ENCODE assay signal across 9 cellular contexts in the genomic region with DNA sequence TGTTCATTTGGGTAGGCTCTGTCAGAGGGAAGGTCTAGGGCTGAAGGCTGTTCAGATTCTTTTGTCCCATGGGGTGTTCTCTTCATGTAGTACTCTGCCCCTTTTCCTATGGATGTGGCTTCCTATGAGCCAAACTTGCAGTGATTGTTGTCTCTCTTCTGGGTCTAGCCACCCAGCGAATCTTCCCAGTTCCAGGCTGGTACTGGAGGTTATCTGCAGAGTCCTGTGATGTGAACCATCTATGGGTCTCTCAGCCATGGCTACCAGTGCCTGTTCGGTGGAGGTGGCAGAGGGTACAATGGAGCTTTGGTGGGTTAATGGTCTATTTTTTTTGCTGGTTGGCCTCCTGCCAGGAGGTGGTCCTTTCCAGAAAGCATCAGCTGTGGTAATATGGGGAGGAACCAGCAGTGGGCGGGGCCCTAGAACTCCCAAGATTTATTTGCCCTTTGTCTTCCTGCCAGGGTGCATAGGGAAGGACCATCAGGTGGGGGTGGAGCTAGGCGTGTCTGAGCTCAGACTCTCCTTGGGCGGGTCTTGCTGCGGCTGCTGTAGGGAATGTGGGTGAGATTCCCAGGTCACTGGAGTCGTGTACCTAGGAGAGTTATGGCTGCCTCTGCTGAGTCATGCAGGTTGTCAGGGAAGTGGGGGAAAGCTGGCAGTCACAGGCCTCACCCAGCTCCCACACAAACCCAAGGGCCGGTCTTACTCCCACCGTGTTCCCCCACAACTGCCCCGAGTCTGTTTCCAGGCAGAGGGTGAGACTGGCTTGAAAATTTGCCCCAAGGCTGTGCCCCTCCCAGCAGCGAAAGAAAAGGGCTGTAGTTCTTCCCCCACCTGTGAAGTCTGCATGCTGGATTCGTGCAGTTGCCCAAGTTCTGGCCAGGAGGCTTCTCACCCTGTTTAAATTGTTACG. TPM values are rescaled to one million over a fixed set of nuclear protein-coding genes. Genes with fewer than 3 reads are reported as not detected.
A peak's percentile ranks its signal among the peaks of the same experiment; 100 is the strongest.
DNase-seq lines count a peak whose midpoint lies in the region; ATAC-seq and TF ChIP-seq lines count a peak whose summit lies in the region.
"Had no signal": no experiment of that assay in that cellular context is flagged by ENCODE, and none has a peak within 500 bp of the region (broad histone marks: within the 10 kb centered on the region; RNA-seq: fewer than 3 reads in every experiment).

No MANE protein-coding gene starts in this region.

- DNase-seq in ACHN (peak; percentile 51), HFFc6 (no peak), left lung (peak; percentile 77 to 78), NOMO-1 treated with dmso at 0.1 percent for 144 hours (lab: John Stamatoyannopoulos, UW; ENCODE audit: unreplicated experiment) (no peak), GM13976 (ENCODE audit: low spot score) (no peak), C1 segment of cervical spinal cord (lab: John Stamatoyannopoulos, UW) (no peak)
- DNase-seq in NK-92 treated with Interleukin-12 subunit alpha and Interleukin-12 subunit beta, amount 100 ng/mL, for 24 hours (lab: John Stamatoyannopoulos, UW) = no peak

- H3K27ac ChIP-seq in VCaP = peak overlapping the region; percentile 27; the same call in 1 of the 2 replicates
- peak overlapping the region; percentile 63 to 65 for H3K27ac ChIP-seq in left lung

- no peak for TF ChIP-seq CTCF in HFFc6 (IDR thresholded peaks at IDR 0.05)
- TF ChIP-seq CTCF in VCaP (conservative IDR thresholded peaks at IDR 0.05) = no peak
- TF ChIP-seq CTCF in left lung (IDR thresholded peaks at IDR 0.05) = no peak
- no peak for TF ChIP-seq CTCF in GM13976 (IDR thresholded peaks at IDR 0.05; ENCODE audit: borderline replicate concordance, control extremely low read depth, extremely low read depth, insufficient read depth, missing control alignments)

- H3K4me3 Mint-ChIP-seq in HFFc6 = no peak overlapping the region

- H3K9me3 Mint-ChIP-seq in HFFc6 = peaks cover 10% of the 10 kb centered on the region

- intact Hi-C loops in left lung (cut with DNase I) = no loop called here

- peaks cover 11% of the 10 kb centered on the region; the same call in 1 of the 2 replicates for H3K4me1 Mint-ChIP-seq in HFFc6 (ENCODE audit: low read depth)

- no peaks in the 10 kb centered on the region for H3K9me3 ChIP-seq in left lung

- peaks cover 44% of the 10 kb centered on the region for H3K36me3 Mint-ChIP-seq in HFFc6 (ENCODE audit: low read depth)

- peaks cover 0 to 10% of the 10 kb centered on the region in 2 donors for H3K4me1 ChIP-seq in left lung

- H3K27me3 ChIP-seq in left lung = no peaks in the 10 kb centered on the region

- H3K27ac Mint-ChIP-seq in HFFc6 = peak overlapping the region; percentile 24; the same call in 1 of the 2 replicates

- peaks cover 0 to 35% of the 10 kb centered on the region in 2 donors for H3K36me3 ChIP-seq in left lung

- in situ Hi-C loops in ACHN (cut with HindIII; ENCODE audit: low pct_ligation_motif_present, low pct_unique_long_range_greater_than_20kb, low sequenced_read_pairs) (no loop called here), GM13976 (cut with MboI; ENCODE audit: low sequenced_read_pairs, unreplicated experiment) (no loop called here)

- H3K27me3 Mint-ChIP-seq in HFFc6 (ENCODE audit: insufficient read depth) = peaks cover 5% of the 10 kb centered on the region

- peak; percentile 82 for ATAC-seq in left lung
- ATAC-seq: GM12878 had no signal

- no peak overlapping the region for H3K4me3 ChIP-seq in left lung
- H3K4me3 ChIP-seq: GM12878 had no signal

RNA-seq across cellular contexts. Expression of gene MTRFR, which starts 17.5 kb away (rescaled TPM):
- 1 to 10 TPM; 7.8 to 9.1 (median 8.8) TPM for total RNA-seq in HFFc6 (2021; fragmentation: NEBNext Ultra II Directional; extraction: Animal tissue kit (Norgen Biotek cat#: 25700))
- 10 to 100 TPM; 13.2 to 13.3 TPM for total RNA-seq in left lung

RNA-seq across cellular contexts. Expression of gene MPHOSPH9, which starts 17.8 kb away (rescaled TPM):
- total RNA-seq in HFFc6 (2021; fragmentation: NEBNext Ultra II Directional; extraction: Animal tissue kit (Norgen Biotek cat#: 25700)) = 10 to 100 TPM; 20.7 to 28.6 (median 24.4) TPM
- total RNA-seq in left lung = 10 to 100 TPM; 27.6 to 28.1 TPM

RNA-seq across cellular contexts. Expression of gene CDK2AP1, which starts 20.9 kb away (rescaled TPM):
- total RNA-seq in HFFc6 (2021; fragmentation: NEBNext Ultra II Directional; extraction: Animal tissue kit (Norgen Biotek cat#: 25700)) = 100 to 1,000 TPM; 325 to 389 (median 363) TPM
- total RNA-seq in left lung = 100 to 1,000 TPM; 145 to 154 TPM

Comparison
In these comparisons a context has a peak if more than half of its experiments do, and no peak if none do; other contexts are left out.
1. DNase-seq: peak in ACHN (single experiment) and left lung (2 of 2); none in HFFc6 (single experiment), NOMO-1 treated with dmso at 0.1 percent for 144 hours (single experiment), GM13976 (single experiment), NK-92 treated with Interleukin-12 subunit alpha and Interleukin-12 subunit beta, amount 100 ng/mL, for 24 hours (single experiment) and C1 segment of cervical spinal cord (0 of 14).